Comparison of ENCODE assay signal across 8 cellular contexts in genomic region chr12:52952082-52952801, GRCh38. TPM values are rescaled to one million over a fixed set of nuclear protein-coding genes. Genes with fewer than 3 reads are reported as not detected.
DNase-seq lines count a peak whose midpoint lies in the region; TF ChIP-seq lines count a peak whose summit lies in the region.

No MANE protein-coding gene starts in this region.

- H3K9me3 ChIP-seq in OCI-LY1 (ENCODE audit: low read length), result no peaks in the 10 kb centered on the region
- no peaks in the 10 kb centered on the region for H3K9me3 ChIP-seq in prostate gland
- no peaks in the 10 kb centered on the region for H3K9me3 ChIP-seq in HAP-1

- no peaks in the 10 kb centered on the region for H3K9me2 ChIP-seq in OCI-LY1 (ENCODE audit: low read depth, low read length)

- no peak for TF ChIP-seq POLR2A in prostate gland (IDR thresholded peaks at IDR 0.05)

- H3F3A ChIP-seq in OCI-LY1 (ENCODE audit: insufficient read depth, low read length), result no peaks in the 10 kb centered on the region

- H3K27me3 ChIP-seq in OCI-LY1 (ENCODE audit: insufficient read depth, low read length), result no peaks in the 10 kb centered on the region
- H3K27me3 ChIP-seq in prostate gland (replicated peaks; ENCODE audit: insufficient read depth), result no peaks in the 10 kb centered on the region
- H3K27me3 ChIP-seq in HAP-1 (ENCODE audit: low read depth), result no peaks in the 10 kb centered on the region

- peak overlapping the region; percentile 18 for H3K4me3 Mint-ChIP-seq in endothelial cell (ENCODE audit: unreplicated experiment)

- no peaks in the 10 kb centered on the region for H3K36me3 ChIP-seq in OCI-LY1 (ENCODE audit: insufficient read depth, low read length)
- no peaks in the 10 kb centered on the region for H3K36me3 ChIP-seq in prostate gland
- peaks cover 31% of the 10 kb centered on the region for H3K36me3 ChIP-seq in HAP-1 (replicated peaks)

- H3K27me3 Mint-ChIP-seq in endothelial cell (ENCODE audit: unreplicated experiment), result peaks cover 14% of the 10 kb centered on the region

- no peak overlapping the region for H3K4me2 ChIP-seq in OCI-LY1 (ENCODE audit: low read length)

- H3K27ac Mint-ChIP-seq in endothelial cell (ENCODE audit: unreplicated experiment), result no peak overlapping the region

- H3K4me1 ChIP-seq in OCI-LY1 (ENCODE audit: insufficient read depth, low read length, severe bottlenecking) (peaks cover 4% of the 10 kb centered on the region), prostate gland (replicated peaks) (peaks cover 3% of the 10 kb centered on the region), HAP-1 (peaks cover 2% of the 10 kb centered on the region; the same call in 1 of the 2 replicates)

- no peaks in the 10 kb centered on the region for H4K20me1 ChIP-seq in OCI-LY1 (ENCODE audit: insufficient read depth, low read length)

- TF ChIP-seq CTCF in OCI-LY1 (IDR thresholded peaks at IDR 0.05; ENCODE audit: low read length) (peak; percentile 41), endothelial cell (IDR thresholded peaks at IDR 0.05; ENCODE audit: unreplicated experiment) (no peak), prostate gland (IDR thresholded peaks at IDR 0.05) (peak in 3 of 4 experiments; percentile 15 to 56 (median 45))

- H3K36me3 Mint-ChIP-seq in endothelial cell (ENCODE audit: low read depth, unreplicated experiment), result peaks cover 28% of the 10 kb centered on the region

- H2AFZ ChIP-seq in OCI-LY1 (ENCODE audit: low read length), result no peak overlapping the region

- H3K27ac ChIP-seq in OCI-LY1 (ENCODE audit: low read depth, low read length, poor library complexity, severe bottlenecking) (no peak overlapping the region), prostate gland (peak overlapping the region; percentile 96 to 97)

- H3K4me1 Mint-ChIP-seq in endothelial cell (ENCODE audit: unreplicated experiment), result peaks cover 29% of the 10 kb centered on the region

- no peaks in the 10 kb centered on the region for H3K9me3 Mint-ChIP-seq in endothelial cell (ENCODE audit: unreplicated experiment)

- no peaks in the 10 kb centered on the region for H3K79me2 ChIP-seq in OCI-LY1 (ENCODE audit: insufficient read depth, low read length)

- no peak overlapping the region for H3K9ac ChIP-seq in OCI-LY1 (ENCODE audit: low read length)

- DNase-seq in DMS53 (lab: John Stamatoyannopoulos, UW) (peak; percentile 60), DMS53 treated with DMSO at 0.1 percent for 48 hours (lab: John Stamatoyannopoulos, UW; ENCODE audit: unreplicated experiment) (no peak), endothelial cell (ENCODE audit: low spot score) (no peak), prostate gland (ENCODE audit: low spot score) (peak; percentile 63), GF-D8 (lab: John Stamatoyannopoulos, UW) (no peak), pons (ENCODE audit: low spot score) (no peak), HAP-1 (ENCODE audit: low spot score in 2 of 2) (no peak)

- in situ Hi-C loops in HAP-1 (cut with MboI; ENCODE audit: low sequenced_read_pairs), result no loop called here

- intact Hi-C loops in prostate gland (cut with DNase I), result no loop called here

- WGBS in prostate gland, result 38% methylated on average over 14 of the region's 15 CpGs

- H3K4me3 ChIP-seq in OCI-LY1 (ENCODE audit: low read depth, low read length, poor library complexity, severe bottlenecking) (no peak overlapping the region), prostate gland (peak overlapping the region in 1 of 2 donors; percentile 75), HAP-1 (no peak overlapping the region)

RNA-seq across cellular contexts. Expression of gene KRT18, which starts 3.3 kb away (rescaled TPM):
- total RNA-seq in endothelial cell (ENCODE audit: unreplicated experiment) (195 TPM), prostate gland (100 to 1,000 TPM; 211 to 737 TPM)

RNA-seq across cellular contexts. Expression of gene KRT8, which starts 47.4 kb away (rescaled TPM):
- total RNA-seq in endothelial cell (ENCODE audit: unreplicated experiment) (194 TPM), prostate gland (100 to 1,000 TPM; 182 to 536 TPM)

RNA-seq across cellular contexts. Expression of gene EIF4B, which starts 54.0 kb away (rescaled TPM):
- total RNA-seq in endothelial cell (ENCODE audit: unreplicated experiment), result 629 TPM
- total RNA-seq in prostate gland, result 100 to 1,000 TPM; 419 to 458 TPM

Comparison
In these comparisons a context has a peak if more than half of its experiments do, and no peak if none do; other contexts are left out.
1. DNase-seq: peak in DMS53 (single experiment) and prostate gland (single experiment); none in DMS53 treated with DMSO at 0.1 percent for 48 hours (single experiment), endothelial cell (single experiment), GF-D8 (single experiment), pons (single experiment) and HAP-1 (0 of 2).